29 cellular contexts compared by ENCODE assay signal in genomic region chr9:130508218-130508617, GRCh38.
"Had no signal": no experiment of that assay in that cellular context is flagged by ENCODE, and none has a peak within 500 bp of the region (broad histone marks: within the 10 kb centered on the region; RNA-seq: fewer than 3 reads in every experiment).

No MANE protein-coding gene starts in this region.

- H3K27ac Mint-ChIP-seq: dendritic cell treated with granulocyte-macrophage colony-stimulating factor and Interleukin-4, amounts not matched to agents 40 ng/mL and 50 ng/mL, for 4 days; effector memory CD8-positive, alpha-beta T cell; endodermal cell had no signal

- H3K27me3 ChIP-seq: colonic mucosa, esophagus muscularis mucosa, esophagus squamous epithelium, foreskin keratinocyte, gastrocnemius medialis, gastroesophageal sphincter, heart left ventricle, heart right ventricle had no signal

- H3K9me3 Mint-ChIP-seq: dendritic cell treated with granulocyte-macrophage colony-stimulating factor and Interleukin-4, amounts not matched to agents 40 ng/mL and 50 ng/mL, for 4 days had no signal

- H3K27ac ChIP-seq: colonic mucosa, coronary artery, dorsolateral prefrontal cortex, epithelial cell of prostate, esophagus muscularis mucosa, esophagus squamous epithelium, foreskin keratinocyte, gastrocnemius medialis, gastroesophageal sphincter, heart left ventricle, heart right ventricle had no signal

- H3K4me1 ChIP-seq: colonic mucosa, esophagus muscularis mucosa, esophagus squamous epithelium, foreskin keratinocyte, gastrocnemius medialis, gastroesophageal sphincter, heart left ventricle, heart right ventricle had no signal

- DNase-seq: colonic mucosa; cortex of kidney; dermis blood vessel endothelial cell; dorsolateral prefrontal cortex; effector CD4-positive, alpha-beta T cell; effector CD8-positive, alpha-beta T cell; effector memory CD4-positive, alpha-beta T cell; effector memory CD8-positive, alpha-beta T cell; endodermal cell; erythroblast; esophagus squamous epithelium; foreskin fibroblast; foreskin keratinocyte; foreskin melanocyte; gastrocnemius medialis; glutamatergic neuron; head of caudate nucleus; heart left ventricle; heart right ventricle had no signal

- H3K4me1 Mint-ChIP-seq: endodermal cell had no signal

- ATAC-seq: effector memory CD8-positive, alpha-beta T cell; esophagus mucosa; foreskin keratinocyte; gastrocnemius medialis; gastroesophageal sphincter; heart left ventricle; heart right ventricle had no signal

- H3K4me3 Mint-ChIP-seq: dendritic cell treated with granulocyte-macrophage colony-stimulating factor and Interleukin-4, amounts not matched to agents 40 ng/mL and 50 ng/mL, for 4 days; effector memory CD8-positive, alpha-beta T cell; endodermal cell had no signal

- H3K36me3 ChIP-seq: colonic mucosa, esophagus muscularis mucosa, esophagus squamous epithelium, gastrocnemius medialis, gastroesophageal sphincter, heart left ventricle, heart right ventricle had no signal

- FAIRE-seq: colon, endometrium, endothelial cell of umbilical vein, frontal cortex had no signal

- H3K4me3 ChIP-seq: colonic mucosa, coronary artery, dorsolateral prefrontal cortex, esophagus muscularis mucosa, esophagus squamous epithelium, gastrocnemius medialis, gastroesophageal sphincter, heart left ventricle, heart right ventricle had no signal

- H3K9me3 ChIP-seq: colonic mucosa, gastrocnemius medialis had no signal
